In genomic region chr1:234970731-234971476, GRCh38 we compare ENCODE assay signal across 8 cellular contexts.
DNase-seq lines count a peak whose midpoint lies in the region; ATAC-seq and TF ChIP-seq lines count a peak whose summit lies in the region.

No MANE protein-coding gene starts in this region.

- DNase-seq in activated CD8-positive, alpha-beta memory T cell treated with anti-CD3 and anti-CD28 coated beads for 24 hours: peak; percentile 62
- DNase-seq in activated CD8-positive, alpha-beta memory T cell treated with anti-CD3 and anti-CD28 coated beads, Interleukin-2, amount 50 U/mL, for 4 hours: no peak
- DNase-seq in NCI-H128 (lab: John Stamatoyannopoulos, UW; ENCODE audit: unreplicated experiment) (peak; percentile 91), adipocyte (ENCODE audit: low read depth) (peak; percentile 90), heart left ventricle (peak in 4 of 5 donors; percentile 74 to 84 (median 76))

- H3K4me3 ChIP-seq in adipocyte (ENCODE audit: low read length) (peak overlapping the region; percentile 73), heart left ventricle (peak overlapping the region in 4 of 12 donors; percentile 40 to 46 (median 44)), parathyroid adenoma (ENCODE audit: low read depth, low read length) (no peak overlapping the region)

- intact Hi-C loops in heart left ventricle (cut with DNase I): loop anchor here in 4 of 10 donors (5.0 to 10.0 kb wide), 5 partner anchors 49 to 476 kb away; no protein-coding TSS in a partner anchor

- peaks cover 63% of the 10 kb centered on the region for H3K4me1 ChIP-seq in adipocyte (ENCODE audit: control insufficient read depth, insufficient read depth, low read length)
- H3K4me1 ChIP-seq in heart left ventricle: peaks cover 0 to 64% (median 32%) of the 10 kb centered on the region in 12 donors
- H3K4me1 ChIP-seq in parathyroid adenoma: peaks cover 12% of the 10 kb centered on the region

- H3K27me3 ChIP-seq in adipocyte (replicated peaks; ENCODE audit: control insufficient read depth, insufficient read depth, low read length): no peaks in the 10 kb centered on the region
- no peaks in the 10 kb centered on the region for H3K27me3 ChIP-seq in heart left ventricle
- no peaks in the 10 kb centered on the region for H3K27me3 ChIP-seq in parathyroid adenoma (ENCODE audit: control insufficient read depth, insufficient read depth, low read length)

- H3K9ac ChIP-seq in adipocyte (ENCODE audit: low read length) (peak overlapping the region; percentile 89), parathyroid adenoma (no peak overlapping the region)

- H3K9me3 ChIP-seq in adipocyte (ENCODE audit: control insufficient read depth, low read length) (no peaks in the 10 kb centered on the region), heart left ventricle (no peaks in the 10 kb centered on the region), parathyroid adenoma (ENCODE audit: control insufficient read depth, low read length) (no peaks in the 10 kb centered on the region)

- H3K27ac ChIP-seq in heart left ventricle: peak overlapping the region; percentile 67 to 94 (median 83)
- peak overlapping the region; percentile 41 for H3K27ac ChIP-seq in parathyroid adenoma

- TF ChIP-seq POLR2A in heart left ventricle (IDR thresholded peaks at IDR 0.05): peak in 1 of 2 donors; percentile 18

- TF ChIP-seq CTCF in heart left ventricle (IDR thresholded peaks at IDR 0.05) (no peak), parathyroid adenoma (IDR thresholded peaks at IDR 0.05) (no peak)

- H2AFZ ChIP-seq in parathyroid adenoma: peak overlapping the region; percentile 50

- peak; percentile 75 to 80 (median 78) for ATAC-seq in heart left ventricle
- no peak for ATAC-seq in HG02852 (IDR thresholded peaks at IDR 0.05; ENCODE audit: unreplicated experiment)
- ATAC-seq in HG02588 (IDR thresholded peaks at IDR 0.05; ENCODE audit: unreplicated experiment): no peak

- no peaks in the 10 kb centered on the region for H3K79me2 ChIP-seq in parathyroid adenoma

- H3K4me2 ChIP-seq in parathyroid adenoma (ENCODE audit: low read length): peak overlapping the region; percentile 3

- 48 to 66% (median 54%) methylated on average over 12 of the region's 12 CpGs for WGBS in heart left ventricle, 4 donors

- H3K36me3 ChIP-seq in adipocyte (ENCODE audit: control insufficient read depth, insufficient read depth, low read length, severe bottlenecking) (no peaks in the 10 kb centered on the region), heart left ventricle (no peaks in the 10 kb centered on the region), parathyroid adenoma (ENCODE audit: control insufficient read depth, insufficient read depth, low read length) (no peaks in the 10 kb centered on the region)

Comparison
In these comparisons a context has a peak if more than half of its experiments do, and no peak if none do; other contexts are left out.
1. ATAC-seq: peak in heart left ventricle (4 of 4); none in HG02852 (single experiment) and HG02588 (single experiment).